9 cellular contexts compared by ENCODE assay signal in genomic region chr3:38655708-38656300, GRCh38. TPM values are rescaled to one million over a fixed set of nuclear protein-coding genes. Genes with fewer than 3 reads are reported as not detected.
DNase-seq lines count a peak whose midpoint lies in the region; ATAC-seq, FAIRE-seq and TF ChIP-seq lines count a peak whose summit lies in the region.
"Had no signal": no experiment of that assay in that cellular context is flagged by ENCODE, and none has a peak within 500 bp of the region (broad histone marks: within the 10 kb centered on the region; RNA-seq: fewer than 3 reads in every experiment).

No MANE protein-coding gene starts in this region.

- peak; percentile 66 for FAIRE-seq in GM12891 (lab: Jason Lieb, UNC)
- FAIRE-seq: frontal cortex had no signal

- no peak for TF ChIP-seq POLR2A in GM12891 (IDR thresholded peaks at IDR 0.05; ENCODE audit: low read depth, low read length)

- ATAC-seq in GM18498 (IDR thresholded peaks at IDR 0.05; ENCODE audit: unreplicated experiment): no peak
- no peak for ATAC-seq in HG02840 (IDR thresholded peaks at IDR 0.05; ENCODE audit: low FRiP score, unreplicated experiment)

- peak; percentile 69 to 73 for DNase-seq in AML-193 (lab: John Stamatoyannopoulos, UW)
- no peak for DNase-seq in GM12891 (ENCODE audit: insufficient read length, low spot score)
- peak; percentile 43 for DNase-seq in NCI-H345 treated with DMSO at 0.1 percent for 48 hours (lab: John Stamatoyannopoulos, UW; ENCODE audit: unreplicated experiment)
- DNase-seq in astrocyte of the hippocampus (ENCODE audit: low read depth, low spot score): peak; percentile 73
- DNase-seq in lung microvascular endothelial cell (ENCODE audit: low read depth in 2 of 2): peak; percentile 51 to 68
- no peak for DNase-seq in hepatic stellate cell (ENCODE audit: low spot score)

TF ChIP-seq in GM12891, 5 proteins besides CTCF, POLR2A, EP300 and RAD21:
- TF ChIP-seq POU2F2 (IDR thresholded peaks at IDR 0.05; ENCODE audit: low read depth, low read length) (no peak), POLR2AphosphoS5 (IDR thresholded peaks at IDR 0.05; ENCODE audit: low read depth, low read length) (no peak), TAF1 (IDR thresholded peaks at IDR 0.05; ENCODE audit: low read depth, low read length) (no peak), PAX5 (IDR thresholded peaks at IDR 0.05; ENCODE audit: insufficient read depth, low read length, severe bottlenecking) (no peak), SPI1 (IDR thresholded peaks at IDR 0.05; ENCODE audit: low read depth, low read length) (no peak)

RNA-seq across cellular contexts. Expression of gene SCN5A, which starts 6.3 kb away (rescaled TPM):
- polyA plus RNA-seq in GM12891 (2012; ENCODE audit: low read depth, missing spikeins): not detected
- total RNA-seq in lung microvascular endothelial cell: 5.9 and 14.9 TPM in 2 replicates

Comparison
In these comparisons a context has a peak if more than half of its experiments do, and no peak if none do; other contexts are left out.
1. DNase-seq: peak in AML-193 (2 of 2), NCI-H345 treated with DMSO at 0.1 percent for 48 hours (single experiment), astrocyte of the hippocampus (single experiment) and lung microvascular endothelial cell (2 of 2); none in GM12891 (single experiment) and hepatic stellate cell (single experiment).